20 cellular contexts compared by ENCODE assay signal in the genomic region with DNA sequence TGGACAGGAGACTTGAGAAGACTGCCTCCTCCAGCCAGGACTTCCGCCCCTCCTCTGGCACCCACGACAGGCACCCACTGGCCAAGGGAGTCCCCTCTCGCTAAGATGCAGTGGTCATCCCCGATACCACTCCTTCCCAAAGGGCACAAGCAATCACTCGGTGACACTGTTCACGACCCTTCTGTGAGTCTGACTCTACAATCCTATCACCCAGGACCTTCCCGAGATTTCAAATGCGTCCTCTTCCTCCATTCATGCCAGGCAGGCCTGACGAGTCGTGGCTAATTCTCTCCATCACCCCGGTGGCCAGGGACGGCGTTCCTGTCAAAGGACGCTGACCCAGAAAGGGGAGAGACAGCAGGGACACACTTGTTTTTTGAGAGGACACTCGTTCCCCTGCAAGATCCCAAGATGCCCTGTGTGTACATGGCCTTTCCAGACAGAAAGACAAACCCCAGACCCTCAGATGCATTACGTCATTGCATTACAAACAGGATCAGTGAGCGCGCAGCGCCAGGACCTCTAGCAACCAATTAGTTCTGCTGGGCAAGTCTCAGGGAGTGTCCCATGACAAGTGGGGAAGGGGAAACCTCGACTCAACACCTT. TPM values are rescaled to one million over a fixed set of nuclear protein-coding genes. Genes with fewer than 3 reads are reported as not detected.
DNase-seq lines count a peak whose midpoint lies in the region; ATAC-seq and TF ChIP-seq lines count a peak whose summit lies in the region.
"Had no signal": no experiment of that assay in that cellular context is flagged by ENCODE, and none has a peak within 500 bp of the region (broad histone marks: within the 10 kb centered on the region; RNA-seq: fewer than 3 reads in every experiment).

No MANE protein-coding gene starts in this region.

- DNase-seq in activated T-cell treated with anti-CD3 and anti-CD28 coated beads, Interleukin-2, amount 50 U/mL, for 24 hours = no peak
- no peak for DNase-seq in activated T-cell treated with anti-CD3 and anti-CD28 coated beads for 4 hours
- peak; percentile 76 for DNase-seq in SK-N-SH
- peak; percentile 43 for DNase-seq in medulla oblongata (ENCODE audit: extremely low spot score)
- DNase-seq in retina = peak; percentile 77
- DNase-seq in NCI-H526 treated with DMSO at 0.1 percent for 48 hours (lab: John Stamatoyannopoulos, UW) = no peak
- DNase-seq in NCI-H2196 (lab: John Stamatoyannopoulos, UW; ENCODE audit: unreplicated experiment) = no peak
- DNase-seq: activated CD8-positive, alpha-beta memory T cell treated with anti-CD3 and anti-CD28 coated beads for 24 hours; foreskin melanocyte; mucosa of descending colon; NCI-H1105 treated with DMSO at 0.1 percent for 48 hours; NCI-H524 treated with DMSO at 0.1 percent for 48 hours; SHP77; stomach; WERI-Rb-1 had no signal

- CTCF ChIA-PET in SK-N-SH (lab: Yijun Ruan, JAX) = interaction anchor here (2.8 kb wide), 1 partner anchor 47 kb away, joined by 8 read pairs; no protein-coding TSS in a partner anchor

- WGBS in SK-N-SH (ENCODE audit: low lambda C conversion rate) = 71% methylated on average over 17 of the region's 20 CpGs

- POLR2A ChIA-PET in SK-N-SH (lab: Yijun Ruan, JAX) = interaction anchor here (1.2 kb wide), 1 partner anchor 12 kb away, joined by 3 read pairs; the partner anchor contains the start of gene FBXO31

- TF ChIP-seq RAD21 in SK-N-SH (IDR thresholded peaks at IDR 0.05; ENCODE audit: low read length) = no peak

- peak overlapping the region; percentile 69 for H3K27ac Mint-ChIP-seq in activated T-cell treated with anti-CD3 and anti-CD28 coated beads, Interleukin-2, amount 50 U/mL, for 24 hours
- H3K27ac Mint-ChIP-seq: activated T-helper 17 cell treated with anti-CD3 and anti-CD28 coated beads, Interleukin-2, amount 50 U/mL, for 72 hours; dendritic cell treated with granulocyte-macrophage colony-stimulating factor and Interleukin-4, amounts not matched to agents 40 ng/mL and 50 ng/mL, for 4 days; T-helper 1 cell treated with Interleukin-12 subunit alpha and Interleukin-12 subunit beta and Interleukin-4 antibody, amounts not matched to agents 30 μg/mL and 1 μg/mL, for 36 hours had no signal

- no peak for ATAC-seq in HG02973 (IDR thresholded peaks at IDR 0.05; ENCODE audit: unreplicated experiment)
- ATAC-seq: activated T-helper 17 cell treated with anti-CD3 and anti-CD28 coated beads, Interleukin-2, amount 50 U/mL, for 72 hours; mucosa of descending colon had no signal

- peaks cover 54% of the 10 kb centered on the region for H4K20me1 ChIP-seq in SK-N-SH (ENCODE audit: insufficient read depth)

- no peaks in the 10 kb centered on the region for H3K9me2 ChIP-seq in SK-N-SH

- H3K4me1 Mint-ChIP-seq in activated T-cell treated with anti-CD3 and anti-CD28 coated beads, Interleukin-2, amount 50 U/mL, for 24 hours (ENCODE audit: low read depth) = peaks cover 63% of the 10 kb centered on the region

- no peak overlapping the region for H3K4me2 ChIP-seq in SK-N-SH

- no peak for TF ChIP-seq EP300 in SK-N-SH (IDR thresholded peaks at IDR 0.05; ENCODE audit: borderline replicate concordance in 1 of 2, low read depth in 1 of 2, low read length in 1 of 2)

- H3K36me3 Mint-ChIP-seq in activated T-cell treated with anti-CD3 and anti-CD28 coated beads, Interleukin-2, amount 50 U/mL, for 24 hours (ENCODE audit: low read depth) = peaks cover 53% of the 10 kb centered on the region

- H3K27me3 Mint-ChIP-seq in activated T-cell treated with anti-CD3 and anti-CD28 coated beads, Interleukin-2, amount 50 U/mL, for 24 hours = no peaks in the 10 kb centered on the region
- H3K27me3 Mint-ChIP-seq: activated T-helper 17 cell treated with anti-CD3 and anti-CD28 coated beads, Interleukin-2, amount 50 U/mL, for 72 hours had no signal

- no peaks in the 10 kb centered on the region for H3F3A ChIP-seq in SK-N-SH (replicated peaks; ENCODE audit: insufficient read depth)

- peak overlapping the region in 1 of 2 experiments; percentile 69; a peak in 2 of 4 replicates for H3K27ac ChIP-seq in SK-N-SH (ENCODE audit: low read depth in 2 of 2, low read length in 1 of 2)
- H3K27ac ChIP-seq: WERI-Rb-1 had no signal

- H3K4me3 Mint-ChIP-seq in activated T-cell treated with anti-CD3 and anti-CD28 coated beads, Interleukin-2, amount 50 U/mL, for 24 hours = no peak overlapping the region
- H3K4me3 Mint-ChIP-seq: activated T-helper 17 cell treated with anti-CD3 and anti-CD28 coated beads, Interleukin-2, amount 50 U/mL, for 72 hours; dendritic cell treated with granulocyte-macrophage colony-stimulating factor and Interleukin-4, amounts not matched to agents 40 ng/mL and 50 ng/mL, for 4 days; T-helper 1 cell treated with Interleukin-12 subunit alpha and Interleukin-12 subunit beta and Interleukin-4 antibody, amounts not matched to agents 30 μg/mL and 1 μg/mL, for 36 hours had no signal

- H3K4me1 ChIP-seq in SK-N-SH (ENCODE audit: control insufficient read depth in 1 of 2, insufficient read depth in 2 of 2, low read depth in 1 of 2, low read length in 1 of 2) = peaks cover 9 to 37% of the 10 kb centered on the region in 2 experiments; a peak in 3 of 4 replicates

- no peak for TF ChIP-seq CTCF in SK-N-SH (IDR thresholded peaks at IDR 0.05)

- no peak overlapping the region for H3K4me3 ChIP-seq in SK-N-SH (ENCODE audit: low read depth in 2 of 2, low read length in 1 of 2)
- H3K4me3 ChIP-seq: mucosa of descending colon, stomach, uterus had no signal

- H3K9me3 ChIP-seq in SK-N-SH = no peaks in the 10 kb centered on the region
- H3K9me3 ChIP-seq: mucosa of descending colon, stomach, uterus had no signal

- H3K27me3 ChIP-seq in SK-N-SH (ENCODE audit: insufficient read depth) = no peaks in the 10 kb centered on the region
- H3K27me3 ChIP-seq: stomach, uterus had no signal

- no peaks in the 10 kb centered on the region for H3K36me3 ChIP-seq in SK-N-SH (replicated peaks in 1 of 2; ENCODE audit: control insufficient read depth in 1 of 2, insufficient read depth in 2 of 2, low read length in 1 of 2)
- H3K36me3 ChIP-seq: uterus had no signal

- H2AFZ ChIP-seq in SK-N-SH (ENCODE audit: low read depth) = no peak overlapping the region

- H3K79me2 ChIP-seq in SK-N-SH (ENCODE audit: insufficient read depth) = peaks cover 90% of the 10 kb centered on the region

- no peaks in the 10 kb centered on the region for H3K9me3 Mint-ChIP-seq in activated T-cell treated with anti-CD3 and anti-CD28 coated beads, Interleukin-2, amount 50 U/mL, for 24 hours
- H3K9me3 Mint-ChIP-seq: activated T-helper 17 cell treated with anti-CD3 and anti-CD28 coated beads, Interleukin-2, amount 50 U/mL, for 72 hours; dendritic cell treated with granulocyte-macrophage colony-stimulating factor and Interleukin-4, amounts not matched to agents 40 ng/mL and 50 ng/mL, for 4 days; T-helper 1 cell treated with Interleukin-12 subunit alpha and Interleukin-12 subunit beta and Interleukin-4 antibody, amounts not matched to agents 30 μg/mL and 1 μg/mL, for 36 hours had no signal

- no peak overlapping the region for H3K9ac ChIP-seq in SK-N-SH

TF ChIP-seq in SK-N-SH, 30 proteins besides CTCF, POLR2A, EP300 and RAD21:
- no peak for TF ChIP-seq NRF1 (IDR thresholded peaks at IDR 0.05; ENCODE audit: low read depth, low read length)
- TF ChIP-seq SIN3A (IDR thresholded peaks at IDR 0.05; ENCODE audit: borderline replicate concordance, low read depth, low read length) = no peak
- TF ChIP-seq CHD2 (IDR thresholded peaks at IDR 0.05; ENCODE audit: low read length, partially characterized antibody) = no peak
- TF ChIP-seq FOXM1 (IDR thresholded peaks at IDR 0.05; ENCODE audit: low read depth) = no peak
- TF ChIP-seq RFX5 (IDR thresholded peaks at IDR 0.05; ENCODE audit: low read length) = no peak
TF ChIP-seq in SK-N-SH: peak in this region for 0.

RNA-seq across cellular contexts. Expression of gene FBXO31, which starts 12.2 kb away (rescaled TPM):
- polyA plus RNA-seq in SK-N-SH (2012; rRNA removed) = 14.2 and 15.3 TPM in 2 replicates
- polyA plus RNA-seq in SK-N-SH (2012; cell fraction: cytosol; rRNA removed) = 4.5 and 8.4 TPM in 2 replicates
- 45.0 and 46.1 TPM in 2 replicates for polyA plus RNA-seq in SK-N-SH (2012; cell fraction: nucleus; rRNA removed)

RNA-seq across cellular contexts. Expression of gene MAP1LC3B, which starts 20.8 kb away (rescaled TPM):
- polyA plus RNA-seq in SK-N-SH (2012; rRNA removed) = 33.7 and 36.9 TPM in 2 replicates
- 59.8 and 68.6 TPM in 2 replicates for polyA plus RNA-seq in SK-N-SH (2012; cell fraction: cytosol; rRNA removed)
- 15.8 and 26.7 TPM in 2 replicates for polyA plus RNA-seq in SK-N-SH (2012; cell fraction: nucleus; rRNA removed)

RNA-seq across cellular contexts. Expression of gene C16orf95, which starts 54.2 kb away (rescaled TPM):
- polyA plus RNA-seq in SK-N-SH (2012; rRNA removed) = 3.6 and 5.0 TPM in 2 replicates
- 3.2 and 4.6 TPM in 2 replicates for polyA plus RNA-seq in SK-N-SH (2012; cell fraction: cytosol; rRNA removed)
- 5.0 and 5.9 TPM in 2 replicates for polyA plus RNA-seq in SK-N-SH (2012; cell fraction: nucleus; rRNA removed)

Comparison
In these comparisons a context has a peak if more than half of its experiments do, and no peak if none do; other contexts are left out.
1. DNase-seq: peak in SK-N-SH (single experiment), medulla oblongata (single experiment) and retina (single experiment); none in activated T-cell treated with anti-CD3 and anti-CD28 coated beads, Interleukin-2, amount 50 U/mL, for 24 hours (single experiment), activated T-cell treated with anti-CD3 and anti-CD28 coated beads for 4 hours (single experiment), NCI-H526 treated with DMSO at 0.1 percent for 48 hours (single experiment) and NCI-H2196 (single experiment).